Comparison of ENCODE assay signal across 21 cellular contexts in the genomic region with DNA sequence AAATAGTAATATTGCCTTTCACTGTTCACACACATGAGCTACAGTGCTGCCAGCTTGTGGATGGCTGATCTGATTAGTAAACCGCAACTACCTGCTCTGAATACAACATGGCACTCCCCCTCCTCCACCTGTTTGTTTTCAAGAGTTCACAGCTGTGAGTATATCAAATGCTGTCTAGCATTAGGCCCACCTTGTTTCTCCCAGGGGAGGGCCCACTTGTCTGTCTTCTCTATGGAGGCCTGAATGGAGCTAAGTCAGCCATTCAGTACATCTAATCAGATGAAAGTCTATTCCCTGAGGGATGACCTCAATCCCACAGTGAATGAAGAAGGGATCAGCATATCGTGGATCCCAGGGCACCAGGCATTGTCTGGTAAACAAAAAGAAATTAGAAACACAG. TPM values are rescaled to one million over a fixed set of nuclear protein-coding genes. Genes with fewer than 3 reads are reported as not detected.
DNase-seq lines count a peak whose midpoint lies in the region; ATAC-seq, FAIRE-seq and TF ChIP-seq lines count a peak whose summit lies in the region.
"Had no signal": no experiment of that assay in that cellular context is flagged by ENCODE, and none has a peak within 500 bp of the region (broad histone marks: within the 10 kb centered on the region; RNA-seq: fewer than 3 reads in every experiment).

No MANE protein-coding gene starts in this region.

- H3K9me3 Mint-ChIP-seq in brain = peaks cover 0 to 9% (median 0%) of the 10 kb centered on the region in 5 experiments
- H3K9me3 Mint-ChIP-seq: activated T-helper 1 cell treated with anti-CD3 and anti-CD28 coated beads, Interleukin-12 subunit alpha, Interleukin-12 subunit beta, Interleukin-2, Interleukin-4 antibody, amounts not matched to agents 30 ng/mL and 10 ng/mL and 1 ng/mL, durations not matched to agents 14 hours and 24 hours and 36 hours; CD4-positive, alpha-beta memory T cell; HFFc6 had no signal

- H3K27ac Mint-ChIP-seq in brain = peak overlapping the region; percentile 22 to 82 (median 76)
- H3K27ac Mint-ChIP-seq: activated CD8-positive, alpha-beta T cell treated with anti-CD3 and anti-CD28 coated beads, Interleukin-2, amount 10 ng/mL, durations not matched to agents 7 days and 5 days; activated T-helper 1 cell treated with anti-CD3 and anti-CD28 coated beads, Interleukin-12 subunit alpha, Interleukin-12 subunit beta, Interleukin-2, Interleukin-4 antibody, amounts not matched to agents 30 ng/mL and 10 ng/mL and 1 ng/mL, durations not matched to agents 14 hours and 24 hours and 36 hours; CD4-positive, alpha-beta memory T cell; HFFc6 had no signal

- peaks cover 41% of the 10 kb centered on the region for H3K4me1 Mint-ChIP-seq in brain

- H3K36me3 Mint-ChIP-seq in brain = no peaks in the 10 kb centered on the region
- H3K36me3 Mint-ChIP-seq: CD4-positive, alpha-beta memory T cell had no signal

- TF ChIP-seq CTCF in D721Med (IDR thresholded peaks at IDR 0.05; ENCODE audit: insufficient read depth, missing control alignments) (peak; percentile 9), brain (conservative IDR thresholded peaks at IDR 0.05) (no peak), omental fat pad (IDR thresholded peaks at IDR 0.05) (no peak)

- ATAC-seq in GM19455 (IDR thresholded peaks at IDR 0.05; ENCODE audit: unreplicated experiment) = no peak
- no peak for ATAC-seq in omental fat pad (ENCODE audit: low FRiP score)
- ATAC-seq: activated CD8-positive, alpha-beta T cell treated with anti-CD3 and anti-CD28 coated beads, Interleukin-2, amount 10 ng/mL, durations not matched to agents 7 days and 5 days; Panc1; psoas muscle had no signal

- peak; percentile 98 for FAIRE-seq in D721Med (lab: Jason Lieb, UNC)
- FAIRE-seq: endothelial cell of umbilical vein, frontal cortex, G401.6, urothelium cell line had no signal

- peak overlapping the region in 1 of 5 experiments; percentile 22 for H3K4me3 Mint-ChIP-seq in brain
- H3K4me3 Mint-ChIP-seq: activated CD8-positive, alpha-beta T cell treated with anti-CD3 and anti-CD28 coated beads, Interleukin-2, amount 10 ng/mL, durations not matched to agents 7 days and 5 days; activated T-helper 1 cell treated with anti-CD3 and anti-CD28 coated beads, Interleukin-12 subunit alpha, Interleukin-12 subunit beta, Interleukin-2, Interleukin-4 antibody, amounts not matched to agents 30 ng/mL and 10 ng/mL and 1 ng/mL, durations not matched to agents 14 hours and 24 hours and 36 hours; CD4-positive, alpha-beta memory T cell; HFFc6 had no signal

- DNase-seq in D721Med (ENCODE audit: insufficient read length, low spot score) (peak; percentile 19), NCI-H1105 (lab: John Stamatoyannopoulos, UW) (peak; percentile 51), NCI-H526 treated with DMSO at 0.1 percent for 48 hours (lab: John Stamatoyannopoulos, UW) (peak; percentile 44), HuH-7.5 (ENCODE audit: low spot score) (no peak), omental fat pad (ENCODE audit: low spot score) (no peak)
- no peak for DNase-seq in stimulated activated CD4-positive, alpha-beta T cell treated with anti-CD3 and anti-CD28 coated beads, Interleukin-2, amount 100 ng/mL, for 24 hours
- DNase-seq: activated CD8-positive, alpha-beta T cell treated with anti-CD3 and anti-CD28 coated beads, Interleukin-2, amount 10 ng/mL, durations not matched to agents 7 days and 5 days; amniotic stem cell; CD4-positive, alpha-beta memory T cell; HFFc6; KG1; NCI-H2029 treated with DMSO at 0.1 percent for 48 hours; psoas muscle had no signal

- peaks cover 9% of the 10 kb centered on the region for H3K27me3 Mint-ChIP-seq in brain

RNA-seq across cellular contexts. Expression of a gene that starts 25.4 kb away (rescaled TPM):
- 8.5 TPM for polyA plus RNA-seq in brain (ENCODE audit: insufficient read depth, low read depth, low replicate concordance)
- 1 to 10 TPM; 1.9 to 8.0 (median 3.9) TPM for total RNA-seq in omental fat pad

Comparison
In these comparisons a context has a peak if more than half of its experiments do, and no peak if none do; other contexts are left out.
1. DNase-seq: peak in D721Med (single experiment), NCI-H1105 (single experiment) and NCI-H526 treated with DMSO at 0.1 percent for 48 hours (single experiment); none in HuH-7.5 (single experiment), stimulated activated CD4-positive, alpha-beta T cell treated with anti-CD3 and anti-CD28 coated beads, Interleukin-2, amount 100 ng/mL, for 24 hours (0 of 2) and omental fat pad (single experiment).